Comparison of ENCODE assay signal across 10 cellular contexts in genomic region chr19:56118666-56119584, GRCh38. TPM values are rescaled to one million over a fixed set of nuclear protein-coding genes. Genes with fewer than 3 reads are reported as not detected.
DNase-seq lines count a peak whose midpoint lies in the region; ATAC-seq, FAIRE-seq and TF ChIP-seq lines count a peak whose summit lies in the region.
"Had no signal": no experiment of that assay in that cellular context is flagged by ENCODE, and none has a peak within 500 bp of the region (broad histone marks: within the 10 kb centered on the region; RNA-seq: fewer than 3 reads in every experiment).

No MANE protein-coding gene starts in this region.

- no peaks in the 10 kb centered on the region for H3K27me3 ChIP-seq in HL-60 (ENCODE audit: insufficient read depth, poor library complexity, severe bottlenecking)
- no peaks in the 10 kb centered on the region for H3K27me3 ChIP-seq in astrocyte (ENCODE audit: insufficient read depth, low read length)

- peak overlapping the region; percentile 98 for H3K27ac Mint-ChIP-seq in astrocyte (ENCODE audit: unreplicated experiment)

- no peak for FAIRE-seq in A549 (lab: Jason Lieb, UNC)
- no peak for FAIRE-seq in astrocyte (lab: Jason Lieb, UNC)

- no peak for TF ChIP-seq RAD21 in A549 (conservative IDR thresholded peaks at IDR 0.05 in 1 of 2, IDR thresholded peaks at IDR 0.05 in 1 of 2)

- no peaks in the 10 kb centered on the region for H3K9me3 Mint-ChIP-seq in astrocyte (ENCODE audit: unreplicated experiment)

- no peak for TF ChIP-seq EP300 in A549 (IDR thresholded peaks at IDR 0.05)

- H3K36me3 ChIP-seq in astrocyte (ENCODE audit: insufficient read depth, low read length), result no peaks in the 10 kb centered on the region
- peaks cover 34% of the 10 kb centered on the region for H3K36me3 ChIP-seq in mesodermal cell (ENCODE audit: control insufficient read depth, insufficient read depth, low read length)

- no peak for TF ChIP-seq POLR2A in A549 (IDR thresholded peaks at IDR 0.05; ENCODE audit: low read length)

- POLR2A ChIA-PET in A549 (lab: Yijun Ruan, JAX), result no interaction called here

- TF ChIP-seq CTCF in A549 (IDR thresholded peaks at IDR 0.05) (no peak), HL-60 (IDR thresholded peaks at IDR 0.05; ENCODE audit: insufficient read depth, low read length) (no peak), astrocyte (IDR thresholded peaks at IDR 0.05; ENCODE audit: insufficient read depth, low read depth, low read length) (no peak)

- WGBS in A549 (ENCODE audit: missing lambda C conversion rate), result 67% methylated on average over 8 of the region's 9 CpGs
- 87 to 89% methylated on average over 5 to 8 of the region's 9 CpGs for WGBS in mesodermal cell (ENCODE audit: insufficient coverage in 2 of 2), 2 experiments

- peaks cover 21% of the 10 kb centered on the region for H3K4me1 Mint-ChIP-seq in astrocyte (ENCODE audit: low read depth, unreplicated experiment)

- peak overlapping the region; percentile 91 for H3K4me3 Mint-ChIP-seq in astrocyte (ENCODE audit: unreplicated experiment)

- H3K4me3 ChIP-seq in A549, result peak overlapping the region; percentile 88
- H3K4me3 ChIP-seq in HL-60 (replicated peaks; ENCODE audit: insufficient read depth, low read length), result peak overlapping the region; percentile 70
- H3K4me3 ChIP-seq in astrocyte (ENCODE audit: insufficient read depth, low read depth, low read length), result peak overlapping the region; percentile 75
- peak overlapping the region; percentile 73 for H3K4me3 ChIP-seq in mesodermal cell (ENCODE audit: extremely low read depth, insufficient read depth, low read length, poor library complexity, severe bottlenecking)

- no peak overlapping the region for H2AFZ ChIP-seq in astrocyte (ENCODE audit: low read depth, low read length)

- CTCF ChIA-PET in A549 (lab: Yijun Ruan, JAX), result no interaction called here

- H3K9me3 ChIP-seq in A549 (no peaks in the 10 kb centered on the region), astrocyte (ENCODE audit: insufficient read depth, low read depth, low read length) (no peaks in the 10 kb centered on the region), mesodermal cell (ENCODE audit: control insufficient read depth, low read length) (no peaks in the 10 kb centered on the region)

- H3K27me3 Mint-ChIP-seq in astrocyte (ENCODE audit: low read depth, unreplicated experiment), result no peaks in the 10 kb centered on the region

- DNase-seq in A549 (ENCODE audit: low read depth in 1 of 2, low spot score in 1 of 2) (no peak), HL-60 (ENCODE audit: low read depth in 1 of 2, low spot score in 1 of 2) (no peak), astrocyte (ENCODE audit: low read depth) (no peak), NCI-H2107 (lab: John Stamatoyannopoulos, UW) (no peak), NCI-H2196 (lab: John Stamatoyannopoulos, UW; ENCODE audit: unreplicated experiment) (no peak)
- DNase-seq: stimulated activated CD4-positive, alpha-beta T cell treated with anti-CD3 and anti-CD28 coated beads, Interleukin-4, amount 100 ng/mL, for 4 hours had no signal

- H3K27ac ChIP-seq in A549 (peak overlapping the region; percentile 93 to 95), HL-60 (replicated peaks) (peak overlapping the region; percentile 94), astrocyte (ENCODE audit: low read depth, low read length) (peak overlapping the region; percentile 92), mesodermal cell (ENCODE audit: low read depth, low read length, severe bottlenecking) (no peak overlapping the region)

- peaks cover 19% of the 10 kb centered on the region for H3K4me1 ChIP-seq in A549
- peaks cover 11% of the 10 kb centered on the region for H3K4me1 ChIP-seq in astrocyte (ENCODE audit: insufficient read depth, low read length)
- peaks cover 14% of the 10 kb centered on the region for H3K4me1 ChIP-seq in mesodermal cell (ENCODE audit: control insufficient read depth, insufficient read depth, low read length, poor library complexity, severe bottlenecking)

- peak overlapping the region; percentile 96 for H3K9ac ChIP-seq in astrocyte (ENCODE audit: low read length)

- ATAC-seq in A549, result no peak
- no peak for ATAC-seq in HG02840 (IDR thresholded peaks at IDR 0.05; ENCODE audit: low FRiP score, unreplicated experiment)
- ATAC-seq in GM21381 (IDR thresholded peaks at IDR 0.05; ENCODE audit: unreplicated experiment), result no peak

- peaks cover 67% of the 10 kb centered on the region for H3K79me2 ChIP-seq in astrocyte (ENCODE audit: insufficient read depth, low read length)

- H3K36me3 Mint-ChIP-seq in astrocyte (ENCODE audit: low read depth, unreplicated experiment), result peaks cover 11% of the 10 kb centered on the region

- H3K4me2 ChIP-seq in A549 (peak overlapping the region; percentile 90), astrocyte (ENCODE audit: low read length) (peak overlapping the region; percentile 90)

- H4K20me1 ChIP-seq in astrocyte (ENCODE audit: insufficient read depth, low read length), result peaks cover 55% of the 10 kb centered on the region

TF ChIP-seq in A549, 52 proteins besides CTCF, POLR2A, EP300 and RAD21 (continues in another document):
- TF ChIP-seq RNF2 (IDR thresholded peaks at IDR 0.05; ENCODE audit: borderline replicate concordance, low read depth) (no peak), HOXB5 (CRISPR knock-in tag; IDR thresholded peaks at IDR 0.05) (no peak), ELK1 (IDR thresholded peaks at IDR 0.05; ENCODE audit: low read depth, low read length) (no peak), MAFK (IDR thresholded peaks at IDR 0.05; ENCODE audit: partially characterized antibody) (no peak), HEYL (CRISPR knock-in tag; IDR thresholded peaks at IDR 0.05) (no peak), HDAC2 (IDR thresholded peaks at IDR 0.05) (no peak), MAZ (IDR thresholded peaks at IDR 0.05; ENCODE audit: borderline replicate concordance, low read depth, low read length) (no peak), CBX2 (IDR thresholded peaks at IDR 0.05; ENCODE audit: borderline replicate concordance, low read depth) (no peak), TP53 (CRISPR knock-in tag; IDR thresholded peaks at IDR 0.05) (no peak), ZFP36 (IDR thresholded peaks at IDR 0.05; ENCODE audit: borderline replicate concordance, partially characterized antibody) (no peak), KDM1A (IDR thresholded peaks at IDR 0.05; ENCODE audit: low read depth) (no peak)

RNA-seq across cellular contexts. Expression of gene ZNF787, which starts 2.2 kb away (rescaled TPM):
- polyA plus RNA-seq in A549 (2011; rRNA removed) (10.7 and 12.5 TPM in 2 replicates), A549 (2017; fragmentation: RNase III; extraction: RNeasy Plus Mini Kit Qiagen cat#74134 plus additional on column Dnase treatment) (35.1 to 39.3 TPM (median 36.7 TPM) in 3 replicates)
- polyA plus RNA-seq in A549 (2012; cell fraction: cytosol; rRNA removed), result 30.2 and 54.5 TPM in 2 replicates
- polyA plus RNA-seq in A549 (2012; cell fraction: nucleus; rRNA removed), result 44.0 and 78.8 TPM in 2 replicates
- 7.8 and 9.9 TPM in 2 replicates for polyA minus RNA-seq in A549 (2011; rRNA and poly(A)+ RNA removed)
- total RNA-seq in astrocyte, result 35.0 and 36.3 TPM in 2 replicates
- polyA plus RNA-seq in mesodermal cell (2013, experiment 1 of 2), result 30.1 TPM
- polyA plus RNA-seq in mesodermal cell (2013, experiment 2 of 2), result 25.7 TPM

RNA-seq across cellular contexts. Expression of gene ZNF444, which starts 22.2 kb away (rescaled TPM):
- 10.5 and 16.5 TPM in 2 replicates for polyA plus RNA-seq in A549 (2011; rRNA removed)
- 25.2 and 37.2 TPM in 2 replicates for polyA plus RNA-seq in A549 (2012; cell fraction: cytosol; rRNA removed)
- 65.0 and 72.7 TPM in 2 replicates for polyA plus RNA-seq in A549 (2012; cell fraction: nucleus; rRNA removed)
- polyA plus RNA-seq in A549 (2017; fragmentation: RNase III; extraction: RNeasy Plus Mini Kit Qiagen cat#74134 plus additional on column Dnase treatment), result 23.1 to 26.2 TPM (median 25.5 TPM) in 3 replicates
- 15.4 and 15.6 TPM in 2 replicates for polyA minus RNA-seq in A549 (2011; rRNA and poly(A)+ RNA removed)
- total RNA-seq in astrocyte, result 34.7 and 34.8 TPM in 2 replicates
- 36.4 TPM for polyA plus RNA-seq in mesodermal cell (2013, experiment 1 of 2)
- 25.0 TPM for polyA plus RNA-seq in mesodermal cell (2013, experiment 2 of 2)

RNA-seq across cellular contexts. Expression of gene GALP, which starts 56.9 kb away (rescaled TPM):
- polyA plus RNA-seq in A549 (2011; rRNA removed) (not detected in 2 replicates), A549 (2017; fragmentation: RNase III; extraction: RNeasy Plus Mini Kit Qiagen cat#74134 plus additional on column Dnase treatment) (not detected in 3 replicates)
- not detected in 2 replicates for polyA plus RNA-seq in A549 (2012; cell fraction: cytosol; rRNA removed)
- polyA plus RNA-seq in A549 (2012; cell fraction: nucleus; rRNA removed), result not detected in 2 replicates
- polyA minus RNA-seq in A549 (2011; rRNA and poly(A)+ RNA removed), result not detected in 2 replicates
- total RNA-seq in astrocyte, result not detected in 2 replicates
- not detected for polyA plus RNA-seq in mesodermal cell (2013, experiment 1 of 2)
- not detected for polyA plus RNA-seq in mesodermal cell (2013, experiment 2 of 2)
- total RNA-seq: HT1080 had no signal
